19 cellular contexts compared by ENCODE assay signal in genomic region chr22:36745301-36745995, GRCh38. TPM values are rescaled to one million over a fixed set of nuclear protein-coding genes. Genes with fewer than 3 reads are reported as not detected.
"Had no signal": no experiment of that assay in that cellular context is flagged by ENCODE, and none has a peak within 500 bp of the region (broad histone marks: within the 10 kb centered on the region; RNA-seq: fewer than 3 reads in every experiment).

No MANE protein-coding gene starts in this region.

- H3K4me1 Mint-ChIP-seq: activated CD4-positive, alpha-beta T cell treated with anti-CD3 and anti-CD28 coated beads, Interleukin-2, amount 10 ng/mL, durations not matched to agents 7 days and 5 days; central memory CD8-positive, alpha-beta T cell had no signal

- ATAC-seq: activated naive CD4-positive, alpha-beta T cell treated with anti-CD3 and anti-CD28 coated beads, Interleukin-2, amount 50 U/mL, for 72 hours; activated T-cell treated with anti-CD3 and anti-CD28 coated beads, Interleukin-2, amount 50 U/mL, for 72 hours; heart left ventricle; stimulated activated naive CD8-positive, alpha-beta T cell treated with anti-CD3 and anti-CD28 coated beads, Interleukin-15, Interleukin-2, amounts not matched to agents 100 U/mL and 50 U/mL, for 24 hours had no signal

- H3K9me3 ChIP-seq: heart left ventricle had no signal

- DNase-seq: activated CD4-positive, alpha-beta T cell treated with anti-CD3 and anti-CD28 coated beads, Interleukin-2, amount 10 ng/mL, durations not matched to agents 7 days and 5 days; activated CD8-positive, alpha-beta memory T cell treated with anti-CD3 and anti-CD28 coated beads, Interleukin-2, amount 50 U/mL, for 48 hours; activated gamma-delta T cell; activated T-cell treated with anti-CD3 and anti-CD28 coated beads, Interleukin-2, amount 50 U/mL, for 72 hours; effector CD8-positive, alpha-beta T cell; stimulated activated CD4-positive, alpha-beta T cell treated with anti-CD3 and anti-CD28 coated beads, Interleukin-15, amount 100 ng/mL, for 24 hours; stimulated activated CD4-positive, alpha-beta T cell treated with anti-CD3 and anti-CD28 coated beads, Interleukin-4, amount 100 ng/mL, for 1 hour; stimulated activated CD8-positive, alpha-beta memory T cell treated with anti-CD3 and anti-CD28 coated beads, Interleukin-4, amount 100 ng/mL, for 48 hours; stimulated activated naive CD8-positive, alpha-beta T cell treated with anti-CD3 and anti-CD28 coated beads, Interleukin-15, Interleukin-2, amounts not matched to agents 100 U/mL and 50 U/mL, for 24 hours; SW 1271 had no signal

- H3K36me3 Mint-ChIP-seq: activated naive CD4-positive, alpha-beta T cell treated with anti-CD3 and anti-CD28 coated beads, Interleukin-2, amount 50 U/mL, for 72 hours; type B pancreatic cell had no signal

- H3K9me3 Mint-ChIP-seq: activated CD4-positive, alpha-beta T cell treated with anti-CD3 and anti-CD28 coated beads, Interleukin-2, amount 10 ng/mL, durations not matched to agents 7 days and 5 days; activated naive CD4-positive, alpha-beta T cell treated with anti-CD3 and anti-CD28 coated beads, Interleukin-2, amount 50 U/mL, for 72 hours; activated T-cell treated with anti-CD3 and anti-CD28 coated beads, Interleukin-2, amount 50 U/mL, for 72 hours; central memory CD8-positive, alpha-beta T cell; T-helper 2 cell treated with Interferon-gamma antibody and Interleukin-4, amounts not matched to agents 5 μg/mL and 100 μg/mL, for 36 hours; type B pancreatic cell had no signal

- H3K27ac ChIP-seq: epithelial cell of prostate, heart left ventricle had no signal

- H3K27ac Mint-ChIP-seq: activated CD4-positive, alpha-beta T cell treated with anti-CD3 and anti-CD28 coated beads, Interleukin-2, amount 10 ng/mL, durations not matched to agents 7 days and 5 days; activated naive CD4-positive, alpha-beta T cell treated with anti-CD3 and anti-CD28 coated beads, Interleukin-2, amount 50 U/mL, for 72 hours; activated T-cell treated with anti-CD3 and anti-CD28 coated beads, Interleukin-2, amount 50 U/mL, for 72 hours; T-helper 2 cell treated with Interferon-gamma antibody and Interleukin-4, amounts not matched to agents 5 μg/mL and 100 μg/mL, for 36 hours; type B pancreatic cell had no signal

- H3K4me3 Mint-ChIP-seq: activated CD4-positive, alpha-beta T cell treated with anti-CD3 and anti-CD28 coated beads, Interleukin-2, amount 10 ng/mL, durations not matched to agents 7 days and 5 days; activated T-cell treated with anti-CD3 and anti-CD28 coated beads, Interleukin-2, amount 50 U/mL, for 72 hours; central memory CD8-positive, alpha-beta T cell; T-helper 2 cell treated with Interferon-gamma antibody and Interleukin-4, amounts not matched to agents 5 μg/mL and 100 μg/mL, for 36 hours; type B pancreatic cell had no signal

- H3K4me1 ChIP-seq: heart left ventricle had no signal

- H3K4me3 ChIP-seq: heart left ventricle had no signal

- H3K36me3 ChIP-seq: heart left ventricle had no signal

RNA-seq across cellular contexts. Expression of gene CACNG2, which starts 41.9 kb away (rescaled TPM):
- total RNA-seq: activated CD4-positive, alpha-beta T cell treated with anti-CD3 and anti-CD28 coated beads, Interleukin-2, amount 10 ng/mL, durations not matched to agents 7 days and 5 days; activated naive CD4-positive, alpha-beta T cell treated with anti-CD3 and anti-CD28 coated beads, Interleukin-2, amount 50 U/mL, for 72 hours; activated T-cell treated with anti-CD3 and anti-CD28 coated beads, Interleukin-2, amount 50 U/mL, for 72 hours; heart left ventricle; lung microvascular endothelial cell; renal cortical epithelial cell; skeletal muscle tissue had no signal
- polyA plus RNA-seq: heart left ventricle had no signal
